In genomic region chr9:37187713-37188439, GRCh38 we compare ENCODE assay signal across 8 cellular contexts.
A peak's percentile ranks its signal among the peaks of the same experiment; 100 is the strongest.
DNase-seq lines count a peak whose midpoint lies in the region; ATAC-seq lines count a peak whose summit lies in the region.

No MANE protein-coding gene starts in this region.

- intact Hi-C loops in left cardiac atrium (cut with DNase I): no loop called here

- peaks cover 0 to 5% of the 10 kb centered on the region in 2 donors for H3K9me3 Mint-ChIP-seq in activated naive CD4-positive, alpha-beta T cell treated with anti-CD3 and anti-CD28 coated beads, Interleukin-2, amount 50 U/mL, for 72 hours

- DNase-seq in EH (ENCODE audit: low read depth) (peak; percentile 57), cerebellar nuclear complex (lab: John Stamatoyannopoulos, UW) (no peak), left cardiac atrium (no peak), NCI-H1092 (lab: John Stamatoyannopoulos, UW) (no peak)
- DNase-seq in activated naive CD4-positive, alpha-beta T cell treated with anti-CD3 and anti-CD28 coated beads, Interleukin-2, amount 50 U/mL, for 72 hours (ENCODE audit: low spot score in 2 of 2): no peak
- DNase-seq in effector CD4-positive, alpha-beta T cell: no peak

- H3K36me3 Mint-ChIP-seq in activated naive CD4-positive, alpha-beta T cell treated with anti-CD3 and anti-CD28 coated beads, Interleukin-2, amount 50 U/mL, for 72 hours: peaks cover 9 to 49% of the 10 kb centered on the region in 2 donors

- ATAC-seq in GM19397 (IDR thresholded peaks at IDR 0.05; ENCODE audit: unreplicated experiment) (peak; percentile 70), HG03280 (IDR thresholded peaks at IDR 0.05; ENCODE audit: unreplicated experiment) (peak; percentile 73), left cardiac atrium (no peak)
- peak; percentile 90 to 95 for ATAC-seq in activated naive CD4-positive, alpha-beta T cell treated with anti-CD3 and anti-CD28 coated beads, Interleukin-2, amount 50 U/mL, for 72 hours

- H3K27ac Mint-ChIP-seq in activated naive CD4-positive, alpha-beta T cell treated with anti-CD3 and anti-CD28 coated beads, Interleukin-2, amount 50 U/mL, for 72 hours: peak overlapping the region; percentile 82 to 98

Comparison
In these comparisons a context has a peak if more than half of its experiments do, and no peak if none do; other contexts are left out.
1. ATAC-seq: peak in GM19397 (single experiment), HG03280 (single experiment) and activated naive CD4-positive, alpha-beta T cell treated with anti-CD3 and anti-CD28 coated beads, Interleukin-2, amount 50 U/mL, for 72 hours (2 of 2); none in left cardiac atrium (0 of 2).